ENCODE assay signal across 8 cellular contexts in genomic region chr3:56725175-56725574, GRCh38. TPM values are rescaled to one million over a fixed set of nuclear protein-coding genes. Genes with fewer than 3 reads are reported as not detected.
DNase-seq lines count a peak whose midpoint lies in the region; ATAC-seq and TF ChIP-seq lines count a peak whose summit lies in the region.

No MANE protein-coding gene starts in this region.

- TF ChIP-seq POLR2A in erythroblast (IDR thresholded peaks at IDR 0.05; ENCODE audit: low read length) = no peak

- TF ChIP-seq CTCF in GM10266 (IDR thresholded peaks at IDR 0.05; ENCODE audit: control insufficient read depth, insufficient read depth, low read depth, missing control alignments) = no peak

- DNase-seq in GM10266 (ENCODE audit: extremely low spot score) = peak; percentile 79
- DNase-seq in T-helper 1 cell = peak in 4 of 5 donors; percentile 16 to 88 (median 24)
- DNase-seq in effector CD8-positive, alpha-beta T cell (lab: John Stamatoyannopoulos, UW) = peak; percentile 7
- DNase-seq in AML-193 (lab: John Stamatoyannopoulos, UW) = no peak
- DNase-seq in SW 1271 (lab: John Stamatoyannopoulos, UW) = no peak
- DNase-seq in left lobe of liver (ENCODE audit: low spot score) = no peak
- no peak for DNase-seq in erythroblast (lab: John Stamatoyannopoulos, UW)

- ATAC-seq in HG02588 (IDR thresholded peaks at IDR 0.05; ENCODE audit: unreplicated experiment) (peak; percentile 97), left lobe of liver (no peak)

RNA-seq across cellular contexts. Expression of gene TASOR, which starts 42.1 kb away (rescaled TPM):
- total RNA-seq in left lobe of liver = 16.3 TPM

Comparison
In these comparisons a context has a peak if more than half of its experiments do, and no peak if none do; other contexts are left out.
1. DNase-seq: peak in GM10266 (single experiment), T-helper 1 cell (4 of 5) and effector CD8-positive, alpha-beta T cell (single experiment); none in AML-193 (0 of 2), SW 1271 (0 of 2), left lobe of liver (single experiment) and erythroblast (0 of 2).